ENCODE assay signal across 24 cellular contexts in the genomic region with DNA sequence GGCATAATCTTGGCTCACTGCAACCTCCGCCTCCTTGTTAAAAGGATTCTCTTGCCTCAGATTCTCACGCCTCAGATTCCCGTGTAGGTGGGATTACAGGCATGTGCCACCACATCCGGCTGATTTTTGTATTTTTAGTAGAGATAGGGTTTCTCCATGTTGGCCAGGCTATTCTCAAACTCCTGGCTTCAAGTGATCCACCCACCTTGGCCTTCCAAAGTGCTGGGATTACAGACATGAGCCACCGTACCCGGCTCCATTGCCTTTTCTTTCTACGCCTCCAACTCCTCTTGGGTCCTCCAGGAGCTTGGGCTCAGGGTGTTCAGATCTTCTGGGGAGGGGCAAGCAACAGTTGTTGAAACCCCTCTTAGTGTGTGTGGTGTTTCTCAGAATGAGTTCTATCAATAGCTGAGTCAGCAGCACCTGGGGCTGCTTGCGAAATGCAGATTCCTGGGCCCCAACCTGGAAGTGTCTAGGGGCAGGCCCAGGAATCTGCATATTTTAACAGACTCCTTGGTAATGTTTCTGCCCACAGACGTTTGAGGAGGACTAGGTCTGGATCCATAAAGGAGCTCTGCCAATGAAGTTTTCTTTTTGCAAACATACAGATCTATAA. TPM values are rescaled to one million over a fixed set of nuclear protein-coding genes. Genes with fewer than 3 reads are reported as not detected.
A peak's percentile ranks its signal among the peaks of the same experiment; 100 is the strongest.
DNase-seq lines count a peak whose midpoint lies in the region; ATAC-seq, FAIRE-seq and TF ChIP-seq lines count a peak whose summit lies in the region.
"Had no signal": no experiment of that assay in that cellular context is flagged by ENCODE, and none has a peak within 500 bp of the region (broad histone marks: within the 10 kb centered on the region; RNA-seq: fewer than 3 reads in every experiment).

No MANE protein-coding gene starts in this region.

- no peaks in the 10 kb centered on the region for H3K79me1 ChIP-seq in mesendoderm (ENCODE audit: low read length)

- no peaks in the 10 kb centered on the region for H3K79me2 ChIP-seq in K562 (ENCODE audit: control insufficient read depth, insufficient read depth, low read length)
- no peaks in the 10 kb centered on the region for H3K79me2 ChIP-seq in mesendoderm (ENCODE audit: control insufficient read depth, insufficient read depth, low read length)

- no peaks in the 10 kb centered on the region; the same call in 1 of the 2 replicates for H3K36me3 ChIP-seq in H7 (replicated peaks; ENCODE audit: control insufficient read depth, insufficient read depth, low read length)
- no peaks in the 10 kb centered on the region for H3K36me3 ChIP-seq in K562 (ENCODE audit: control insufficient read depth, insufficient read depth, low read length)
- H3K36me3 ChIP-seq in mesendoderm (ENCODE audit: control insufficient read depth, insufficient read depth, low read length) = no peaks in the 10 kb centered on the region
- H3K36me3 ChIP-seq: SJSA1 had no signal

- H3K56ac ChIP-seq in mesendoderm (ENCODE audit: low read length) = no peak overlapping the region

- H3K4ac ChIP-seq in mesendoderm (ENCODE audit: low read depth, low read length) = no peak overlapping the region

- POLR2A ChIA-PET in K562 (lab: Yijun Ruan, JAX) = no interaction called here

- CTCF ChIA-PET in K562 (lab: Yijun Ruan, JAX; ENCODE audit: low intra/inter-chr PET ratio) = no interaction called here

- H2BK15ac ChIP-seq in mesendoderm (replicated peaks; ENCODE audit: low read depth) = no peak overlapping the region

- TF ChIP-seq POLR2A in K562 (conservative IDR thresholded peaks at IDR 0.05) = no peak

- H3K27ac ChIP-seq in K562 (ENCODE audit: extremely low read depth, low read depth, low read length) (no peak overlapping the region), mesendoderm (ENCODE audit: low read depth, low read length) (no peak overlapping the region), right cardiac atrium (ENCODE audit: low read length) (no peak overlapping the region)
- H3K27ac ChIP-seq: C4-2B, SJSA1 had no signal

- H2AK5ac ChIP-seq in mesendoderm (ENCODE audit: low read length) = no peak overlapping the region

- no peak overlapping the region for H2BK5ac ChIP-seq in mesendoderm (ENCODE audit: low read length)

- H3K4me1 ChIP-seq in K562 (replicated peaks in 1 of 2; ENCODE audit: control insufficient read depth in 2 of 2, insufficient read depth in 2 of 2, low read length in 2 of 2) (peaks cover 0 to 15% of the 10 kb centered on the region in 2 experiments; a peak in 3 of 5 replicates), mesendoderm (ENCODE audit: control insufficient read depth, low read depth, low read length) (no peaks in the 10 kb centered on the region), right cardiac atrium (ENCODE audit: control insufficient read depth, insufficient read depth, low read length) (no peaks in the 10 kb centered on the region)
- H3K4me1 ChIP-seq: SJSA1 had no signal

- no peak overlapping the region for H3K4me2 ChIP-seq in K562 (ENCODE audit: insufficient read depth, low read length)
- H3K4me2 ChIP-seq in mesendoderm (ENCODE audit: low read length) = no peak overlapping the region
- H3K4me2 ChIP-seq: GM23338 had no signal

- no peak overlapping the region for H3K9ac ChIP-seq in K562 (ENCODE audit: insufficient read depth in 1 of 2, low read depth in 2 of 2, low read length in 2 of 2)
- no peak overlapping the region for H3K9ac ChIP-seq in mesendoderm (ENCODE audit: low read length)

- ATAC-seq in K562 (no peak), right cardiac atrium (no peak)
- ATAC-seq: GM23338, HCT116, Right ventricle myocardium inferior had no signal

- H3K27me3 ChIP-seq in H7 (ENCODE audit: control insufficient read depth, insufficient read depth, low read length) (peaks cover 24% of the 10 kb centered on the region), K562 (ENCODE audit: control insufficient read depth in 2 of 2, insufficient read depth in 2 of 2, low read length in 2 of 2) (peaks cover 23 to 36% of the 10 kb centered on the region in 2 experiments; a peak in 4 of 5 replicates), mesendoderm (ENCODE audit: insufficient read depth, low read length, poor library complexity) (peaks cover 6% of the 10 kb centered on the region), right cardiac atrium (ENCODE audit: control insufficient read depth, insufficient read depth) (no peaks in the 10 kb centered on the region)

- H4K20me1 ChIP-seq in K562 (replicated peaks; ENCODE audit: control insufficient read depth, insufficient read depth, low read length) = peaks cover 4% of the 10 kb centered on the region; the same call in 1 of the 2 replicates

- H4K8ac ChIP-seq in mesendoderm (ENCODE audit: low read depth, low read length) = no peak overlapping the region

- WGBS in K562 (ENCODE audit: insufficient coverage, low coverage, missing lambda C conversion rate) = 13% methylated on average over 9 of the region's 9 CpGs
- no CpG with 5 or more reads among the region's 9 CpGs for WGBS in mesendoderm (ENCODE audit: extremely low coverage, insufficient coverage, low lambda C conversion rate)
- WGBS in right cardiac atrium = 80% methylated on average over 9 of the region's 9 CpGs

- H3K9me3 ChIP-seq in K562 (replicated peaks; ENCODE audit: control insufficient read depth, insufficient read depth, low read depth, low read length) = no peaks in the 10 kb centered on the region
- no peaks in the 10 kb centered on the region for H3K9me3 ChIP-seq in right cardiac atrium (ENCODE audit: control insufficient read depth, low read length)
- H3K9me3 ChIP-seq: SJSA1 had no signal

- DNase-seq in H7 (peak; percentile 21), K562 (ENCODE audit: extremely low read depth in 1 of 4, low spot score in 3 of 4) (peak in 1 of 4 experiments; percentile 38), mesendoderm (peak; percentile 16), right cardiac atrium (no peak), activated gamma-delta T cell (lab: John Stamatoyannopoulos, UW) (no peak), cerebellar cortex (ENCODE audit: low spot score) (no peak)
- DNase-seq: Calu3; CD8-positive, alpha-beta memory T cell; DMS53; GDM1; MM.1S; NCI-H1048; NCI-H1417 treated with DMSO at 0.1 percent for 48 hours; NCI-H187; NCI-H446; NCI-H526; OCI-M1 had no signal

- H3K18ac ChIP-seq in mesendoderm (ENCODE audit: low read length) = no peak overlapping the region

- BruUV-seq in K562 (replicated peaks; lab: Mats Ljungman, UMichigan) = no TSS peak

- intact Hi-C loops in K562 (cut with micrococcal nuclease) (no loop called here), right cardiac atrium (cut with DNase I) (no loop called here)

- TF ChIP-seq RAD21 in K562 (CRISPR knock-in tag; conservative IDR thresholded peaks at IDR 0.05 in 1 of 2, IDR thresholded peaks at IDR 0.05 in 1 of 2) = no peak

- TF ChIP-seq EP300 in K562 (IDR thresholded peaks at IDR 0.05; ENCODE audit: low read length) = no peak

- in situ Hi-C loops in K562 (cut with MboI) = no loop called here

- no peak for TF ChIP-seq CTCF in K562 (IDR thresholded peaks at IDR 0.05 in 2 of 3, conservative IDR thresholded peaks at IDR 0.05 in 1 of 3; ENCODE audit: insufficient read depth in 2 of 3, low read depth in 1 of 3, low read length in 3 of 3)

- no peak overlapping the region for H2BK120ac ChIP-seq in mesendoderm (ENCODE audit: low read depth, low read length)

- H2AFZ ChIP-seq in K562 (ENCODE audit: low read depth, low read length) = no peak overlapping the region
- H2AFZ ChIP-seq: GM23338 had no signal

- FAIRE-seq in K562 (lab: Jason Lieb, UNC) = no peak
- FAIRE-seq: GM18507 had no signal

- H3K9me1 ChIP-seq in K562 (ENCODE audit: control insufficient read depth, insufficient read depth, low read length) = no peaks in the 10 kb centered on the region

- H3K23ac ChIP-seq in mesendoderm (ENCODE audit: low read length) = no peak overlapping the region

- no peak overlapping the region for H4K5ac ChIP-seq in mesendoderm (ENCODE audit: low read length)

- H3K4me3 ChIP-seq in H7 (ENCODE audit: insufficient read depth, low read depth, low read length) (no peak overlapping the region), K562 (no peak overlapping the region), mesendoderm (ENCODE audit: low read length) (no peak overlapping the region), right cardiac atrium (ENCODE audit: low read length) (no peak overlapping the region)
- H3K4me3 ChIP-seq: GM23338, SJSA1 had no signal

RNA-seq across cellular contexts. Expression of a gene that starts 31.4 kb away (rescaled TPM):
- 2.1 and 2.4 TPM in 2 replicates for total RNA-seq in H7 (2014; rRNA removed; shearing (Covaris generic))
- 0.44 TPM in 1 of 2 replicates, not detected in the other for total RNA-seq in K562 (2011; cell fraction: chromatin; rRNA removed; ENCODE audit: low replicate concordance)
- total RNA-seq in K562 (2011; cell fraction: nucleolus; rRNA removed) = not detected in 2 replicates
- 0.22 TPM in 1 of 2 replicates, not detected in the other for total RNA-seq in K562 (2011; cell fraction: nucleoplasm; rRNA removed)
- total RNA-seq in K562 (2014; rRNA removed) = not detected in 2 replicates
- total RNA-seq in K562 (2014; rRNA removed; fragmentation: Illumina TruSeq; extraction: Trizol) = not detected in 2 replicates
- not detected in 2 replicates for total RNA-seq in K562 (2015; rRNA removed; fragmentation: Illumina TruSeq; extraction: Trizol)
- total RNA-seq in K562 (2021) = 0.22 TPM in 1 of 2 replicates, not detected in the other
- polyA plus RNA-seq in K562 (2011; rRNA removed) = not detected in 2 replicates
- polyA plus RNA-seq in K562 (2011; cell fraction: cytosol; rRNA removed) = 0.01 and 0.15 TPM in 2 replicates
- 0.01 TPM in 2 replicates for polyA plus RNA-seq in K562 (2011; cell fraction: nucleus; rRNA removed)
- not detected in 2 replicates for polyA plus RNA-seq in K562 (2012)
- polyA plus RNA-seq in K562 (2014; fragmentation: Illumina TruSeq; extraction: Trizol) = not detected in 2 replicates
- not detected for polyA plus RNA-seq in K562 (2014; fragmentation: Nextera tagmentation; extraction: Ambion mirVana)
- polyA plus RNA-seq in K562 (2014; rRNA removed) = 0.11 TPM in 1 of 2 replicates, not detected in the other
- not detected in 2 replicates for polyA minus RNA-seq in K562 (2011; rRNA and poly(A)+ RNA removed)
- not detected in 2 replicates for polyA minus RNA-seq in K562 (2011; cell fraction: cytosol; rRNA and poly(A)+ RNA removed)
- not detected in 2 replicates for polyA minus RNA-seq in K562 (2011; cell fraction: nucleus; rRNA and poly(A)+ RNA removed)
- 0.42 TPM for polyA plus RNA-seq in mesendoderm (2013, experiment 1 of 2)
- 0.56 TPM for polyA plus RNA-seq in mesendoderm (2013, experiment 2 of 2)
- 1 to 10 TPM in 3 of 4 donors, under 1 TPM in 1; 0.57 to 3.8 (median 2.1) TPM for total RNA-seq in right cardiac atrium
- polyA plus RNA-seq in right cardiac atrium = 1.4 TPM
- total RNA-seq: A172; CD8-positive, alpha-beta memory T cell; SJSA1 had no signal
- polyA plus RNA-seq: CD8-positive, alpha-beta memory T cell had no signal

RNA-seq across cellular contexts. Expression of a gene that starts 44.2 kb away (rescaled TPM):
- 11.9 and 12.7 TPM in 2 replicates for total RNA-seq in H7 (2014; rRNA removed; shearing (Covaris generic))
- total RNA-seq in K562 (2011; cell fraction: chromatin; rRNA removed; ENCODE audit: low replicate concordance) = 9.5 and 17.8 TPM in 2 replicates
- total RNA-seq in K562 (2011; cell fraction: nucleolus; rRNA removed) = 19.6 and 28.9 TPM in 2 replicates
- total RNA-seq in K562 (2011; cell fraction: nucleoplasm; rRNA removed) = 16.7 and 17.6 TPM in 2 replicates
- total RNA-seq in K562 (2014; rRNA removed) (12.5 and 12.7 TPM in 2 replicates), K562 (2014; rRNA removed; fragmentation: Illumina TruSeq; extraction: Trizol) (3.0 and 3.8 TPM in 2 replicates), K562 (2015; rRNA removed; fragmentation: Illumina TruSeq; extraction: Trizol) (6.9 and 7.2 TPM in 2 replicates), K562 (2021) (11.9 and 12.8 TPM in 2 replicates), right cardiac atrium (10 to 100 TPM in 1 of 4 donors, 1 to 10 TPM in 3; 6.0 to 10.0 (median 7.8) TPM)
- polyA plus RNA-seq in K562 (2011; rRNA removed) (3.8 and 4.5 TPM in 2 replicates), K562 (2014; fragmentation: Illumina TruSeq; extraction: Trizol) (4.6 and 8.6 TPM in 2 replicates), K562 (2014; fragmentation: Nextera tagmentation; extraction: Ambion mirVana) (under 1 TPM; 0.15 to 0.53 TPM), K562 (2014; rRNA removed) (11.1 and 12.7 TPM in 2 replicates), right cardiac atrium (5.3 TPM)
- polyA plus RNA-seq in K562 (2011; cell fraction: cytosol; rRNA removed) = 6.3 and 14.1 TPM in 2 replicates
- polyA plus RNA-seq in K562 (2011; cell fraction: nucleus; rRNA removed) = 11.2 and 19.4 TPM in 2 replicates
- polyA plus RNA-seq in K562 (2012) = 6.5 and 8.8 TPM in 2 replicates
- polyA minus RNA-seq in K562 (2011; rRNA and poly(A)+ RNA removed) = 2.8 and 5.7 TPM in 2 replicates
- 5.6 and 6.1 TPM in 2 replicates for polyA minus RNA-seq in K562 (2011; cell fraction: cytosol; rRNA and poly(A)+ RNA removed)
- 7.6 and 9.0 TPM in 2 replicates for polyA minus RNA-seq in K562 (2011; cell fraction: nucleus; rRNA and poly(A)+ RNA removed)
- 7.8 TPM for polyA plus RNA-seq in mesendoderm (2013, experiment 1 of 2)
- polyA plus RNA-seq in mesendoderm (2013, experiment 2 of 2) = 8.3 TPM

RNA-seq across cellular contexts. Expression of a gene that starts 52.6 kb away (rescaled TPM):
- total RNA-seq in H7 (2014; rRNA removed; shearing (Covaris generic)) = 9.2 and 10.2 TPM in 2 replicates
- 0.07 and 0.19 TPM in 2 replicates for total RNA-seq in K562 (2011; cell fraction: chromatin; rRNA removed; ENCODE audit: low replicate concordance)
- total RNA-seq in K562 (2011; cell fraction: nucleolus; rRNA removed) = 0.17 and 0.53 TPM in 2 replicates
- total RNA-seq in K562 (2011; cell fraction: nucleoplasm; rRNA removed) = 0.44 TPM in 1 of 2 replicates, not detected in the other
- total RNA-seq in K562 (2014; rRNA removed) (0.09 and 0.16 TPM in 2 replicates), K562 (2014; rRNA removed; fragmentation: Illumina TruSeq; extraction: Trizol) (0.03 TPM in 1 of 2 replicates, not detected in the other), K562 (2015; rRNA removed; fragmentation: Illumina TruSeq; extraction: Trizol) (0.04 TPM in 1 of 2 replicates, not detected in the other), K562 (2021) (0.07 and 0.13 TPM in 2 replicates), right cardiac atrium (10 to 100 TPM in 2 of 4 donors, 1 to 10 TPM in 2; 3.9 to 19.1 (median 8.4) TPM)
- polyA plus RNA-seq in K562 (2011; rRNA removed) (0.05 and 0.07 TPM in 2 replicates), K562 (2014; fragmentation: Illumina TruSeq; extraction: Trizol) (0.03 and 0.10 TPM in 2 replicates), K562 (2014; fragmentation: Nextera tagmentation; extraction: Ambion mirVana) (under 1 TPM in 1 of 2 experiments, not detected in 1; 0.15 TPM), K562 (2014; rRNA removed) (0.01 and 0.03 TPM in 2 replicates), right cardiac atrium (5.0 TPM)
- polyA plus RNA-seq in K562 (2011; cell fraction: cytosol; rRNA removed) = 0.04 TPM in 2 replicates
- 0.11 and 0.33 TPM in 2 replicates for polyA plus RNA-seq in K562 (2011; cell fraction: nucleus; rRNA removed)
- polyA plus RNA-seq in K562 (2012) = 0.13 and 0.22 TPM in 2 replicates
- 0.11 and 0.39 TPM in 2 replicates for polyA minus RNA-seq in K562 (2011; rRNA and poly(A)+ RNA removed)
- 0.19 and 0.27 TPM in 2 replicates for polyA minus RNA-seq in K562 (2011; cell fraction: cytosol; rRNA and poly(A)+ RNA removed)
- 0.11 and 0.13 TPM in 2 replicates for polyA minus RNA-seq in K562 (2011; cell fraction: nucleus; rRNA and poly(A)+ RNA removed)
- 14.5 TPM for polyA plus RNA-seq in mesendoderm (2013, experiment 1 of 2)
- 15.7 TPM for polyA plus RNA-seq in mesendoderm (2013, experiment 2 of 2)
- total RNA-seq: CD8-positive, alpha-beta memory T cell had no signal

Comparison
In these comparisons a context has a peak if more than half of its experiments do, and no peak if none do; other contexts are left out.
1. DNase-seq: peak in H7 (single experiment) and mesendoderm (single experiment); none in right cardiac atrium (0 of 3), activated gamma-delta T cell (single experiment) and cerebellar cortex (single experiment).